Comparison of ENCODE assay signal across 8 cellular contexts in genomic region chr19:44796701-44797115, GRCh38. TPM values are rescaled to one million over a fixed set of nuclear protein-coding genes. Genes with fewer than 3 reads are reported as not detected.
A peak's percentile ranks its signal among the peaks of the same experiment; 100 is the strongest.
DNase-seq lines count a peak whose midpoint lies in the region; ATAC-seq lines count a peak whose summit lies in the region.

No MANE protein-coding gene starts in this region.

- H3K27ac Mint-ChIP-seq in stimulated activated naive CD8-positive, alpha-beta T cell treated with anti-CD3 and anti-CD28 coated beads, Interleukin-15, Interleukin-2, amounts not matched to agents 100 ng/mL and 50 ng/mL, for 24 hours, result peak overlapping the region; percentile 32
- peak overlapping the region; percentile 46 for H3K27ac Mint-ChIP-seq in activated T-helper 17 cell treated with anti-CD3 and anti-CD28 coated beads, Interleukin-2, amount 50 U/mL, for 72 hours
- no peak overlapping the region for H3K27ac Mint-ChIP-seq in effector memory CD8-positive, alpha-beta T cell

- H3K4me1 Mint-ChIP-seq in stimulated activated naive CD8-positive, alpha-beta T cell treated with anti-CD3 and anti-CD28 coated beads, Interleukin-15, Interleukin-2, amounts not matched to agents 100 ng/mL and 50 ng/mL, for 24 hours (ENCODE audit: low read depth), result peaks cover 17% of the 10 kb centered on the region
- peaks cover 5% of the 10 kb centered on the region for H3K4me1 Mint-ChIP-seq in activated T-helper 17 cell treated with anti-CD3 and anti-CD28 coated beads, Interleukin-2, amount 50 U/mL, for 72 hours
- no peaks in the 10 kb centered on the region for H3K4me1 Mint-ChIP-seq in effector memory CD8-positive, alpha-beta T cell (ENCODE audit: low read depth in 2 of 2)

- no peaks in the 10 kb centered on the region for H3K36me3 Mint-ChIP-seq in stimulated activated naive CD8-positive, alpha-beta T cell treated with anti-CD3 and anti-CD28 coated beads, Interleukin-15, Interleukin-2, amounts not matched to agents 100 ng/mL and 50 ng/mL, for 24 hours (ENCODE audit: low read depth)
- H3K36me3 Mint-ChIP-seq in activated T-helper 17 cell treated with anti-CD3 and anti-CD28 coated beads, Interleukin-2, amount 50 U/mL, for 72 hours (ENCODE audit: low read depth), result no peaks in the 10 kb centered on the region
- H3K36me3 Mint-ChIP-seq in effector memory CD8-positive, alpha-beta T cell (ENCODE audit: insufficient read depth), result peaks cover 3% of the 10 kb centered on the region

- no peaks in the 10 kb centered on the region for H3K27me3 ChIP-seq in HAP-1 (ENCODE audit: low read depth)

- no peak for ATAC-seq in stimulated activated naive CD8-positive, alpha-beta T cell treated with anti-CD3 and anti-CD28 coated beads, Interleukin-15, Interleukin-2, amounts not matched to agents 100 U/mL and 50 U/mL, for 24 hours
- ATAC-seq in activated T-helper 17 cell treated with anti-CD3 and anti-CD28 coated beads, Interleukin-2, amount 50 U/mL, for 72 hours (replicated peaks), result no peak
- ATAC-seq in GM18517 (IDR thresholded peaks at IDR 0.05; ENCODE audit: unreplicated experiment), result no peak
- no peak for ATAC-seq in effector memory CD8-positive, alpha-beta T cell (replicated peaks)
- ATAC-seq in HG02852 (IDR thresholded peaks at IDR 0.05; ENCODE audit: unreplicated experiment), result no peak

- no peak for DNase-seq in stimulated activated naive CD8-positive, alpha-beta T cell treated with anti-CD3 and anti-CD28 coated beads, Interleukin-15, Interleukin-2, amounts not matched to agents 100 U/mL and 50 U/mL, for 24 hours
- DNase-seq in left kidney (ENCODE audit: low read depth, low spot score), result peak; percentile 60
- DNase-seq in HAP-1 (ENCODE audit: low spot score in 2 of 2), result no peak
- DNase-seq in effector memory CD8-positive, alpha-beta T cell, result no peak

- no peaks in the 10 kb centered on the region for H3K9me3 ChIP-seq in HAP-1

- no peak overlapping the region for H3K4me3 Mint-ChIP-seq in stimulated activated naive CD8-positive, alpha-beta T cell treated with anti-CD3 and anti-CD28 coated beads, Interleukin-15, Interleukin-2, amounts not matched to agents 100 ng/mL and 50 ng/mL, for 24 hours
- no peak overlapping the region for H3K4me3 Mint-ChIP-seq in activated T-helper 17 cell treated with anti-CD3 and anti-CD28 coated beads, Interleukin-2, amount 50 U/mL, for 72 hours
- no peak overlapping the region for H3K4me3 Mint-ChIP-seq in effector memory CD8-positive, alpha-beta T cell

- no peak overlapping the region for H3K4me3 ChIP-seq in HAP-1

- no peaks in the 10 kb centered on the region for H3K36me3 ChIP-seq in HAP-1 (replicated peaks)

- H3K9me3 Mint-ChIP-seq in stimulated activated naive CD8-positive, alpha-beta T cell treated with anti-CD3 and anti-CD28 coated beads, Interleukin-15, Interleukin-2, amounts not matched to agents 100 ng/mL and 50 ng/mL, for 24 hours, result no peaks in the 10 kb centered on the region
- H3K9me3 Mint-ChIP-seq in activated T-helper 17 cell treated with anti-CD3 and anti-CD28 coated beads, Interleukin-2, amount 50 U/mL, for 72 hours, result no peaks in the 10 kb centered on the region
- H3K9me3 Mint-ChIP-seq in effector memory CD8-positive, alpha-beta T cell, result no peaks in the 10 kb centered on the region

- in situ Hi-C loops in HAP-1 (cut with MboI; ENCODE audit: low sequenced_read_pairs), result loop anchor here (5.0 kb wide), 1 partner anchor 41 kb away; no protein-coding TSS in a partner anchor

- no peaks in the 10 kb centered on the region; the same call in 1 of the 2 replicates for H3K4me1 ChIP-seq in HAP-1

- no peaks in the 10 kb centered on the region for H3K27me3 Mint-ChIP-seq in stimulated activated naive CD8-positive, alpha-beta T cell treated with anti-CD3 and anti-CD28 coated beads, Interleukin-15, Interleukin-2, amounts not matched to agents 100 ng/mL and 50 ng/mL, for 24 hours
- H3K27me3 Mint-ChIP-seq in activated T-helper 17 cell treated with anti-CD3 and anti-CD28 coated beads, Interleukin-2, amount 50 U/mL, for 72 hours, result no peaks in the 10 kb centered on the region
- peaks cover 10 to 16% of the 10 kb centered on the region in 2 donors for H3K27me3 Mint-ChIP-seq in effector memory CD8-positive, alpha-beta T cell

RNA-seq across cellular contexts. Expression of gene BCAM, which starts 12.2 kb away (rescaled TPM):
- total RNA-seq in activated T-helper 17 cell treated with anti-CD3 and anti-CD28 coated beads, Interleukin-2, amount 50 U/mL, for 72 hours, result not detected

RNA-seq across cellular contexts. Expression of gene CBLC, which starts 19.0 kb away (rescaled TPM):
- not detected for total RNA-seq in activated T-helper 17 cell treated with anti-CD3 and anti-CD28 coated beads, Interleukin-2, amount 50 U/mL, for 72 hours

RNA-seq across cellular contexts. Expression of gene BCL3, which starts 48.2 kb away (rescaled TPM):
- 10 to 100 TPM; 79.0 to 86.3 TPM for total RNA-seq in activated T-helper 17 cell treated with anti-CD3 and anti-CD28 coated beads, Interleukin-2, amount 50 U/mL, for 72 hours

RNA-seq across cellular contexts. Expression of gene NECTIN2, which starts 49.4 kb away (rescaled TPM):
- under 1 TPM; 0.45 to 0.64 TPM for total RNA-seq in activated T-helper 17 cell treated with anti-CD3 and anti-CD28 coated beads, Interleukin-2, amount 50 U/mL, for 72 hours

Comparison
In these comparisons a context has a peak if more than half of its experiments do, and no peak if none do; other contexts are left out.
1. H3K27ac Mint-ChIP-seq: peak in stimulated activated naive CD8-positive, alpha-beta T cell treated with anti-CD3 and anti-CD28 coated beads, Interleukin-15, Interleukin-2, amounts not matched to agents 100 ng/mL and 50 ng/mL, for 24 hours (single experiment) and activated T-helper 17 cell treated with anti-CD3 and anti-CD28 coated beads, Interleukin-2, amount 50 U/mL, for 72 hours (single experiment); none in effector memory CD8-positive, alpha-beta T cell (0 of 2).